6 cellular contexts compared by ENCODE assay signal in the genomic region with DNA sequence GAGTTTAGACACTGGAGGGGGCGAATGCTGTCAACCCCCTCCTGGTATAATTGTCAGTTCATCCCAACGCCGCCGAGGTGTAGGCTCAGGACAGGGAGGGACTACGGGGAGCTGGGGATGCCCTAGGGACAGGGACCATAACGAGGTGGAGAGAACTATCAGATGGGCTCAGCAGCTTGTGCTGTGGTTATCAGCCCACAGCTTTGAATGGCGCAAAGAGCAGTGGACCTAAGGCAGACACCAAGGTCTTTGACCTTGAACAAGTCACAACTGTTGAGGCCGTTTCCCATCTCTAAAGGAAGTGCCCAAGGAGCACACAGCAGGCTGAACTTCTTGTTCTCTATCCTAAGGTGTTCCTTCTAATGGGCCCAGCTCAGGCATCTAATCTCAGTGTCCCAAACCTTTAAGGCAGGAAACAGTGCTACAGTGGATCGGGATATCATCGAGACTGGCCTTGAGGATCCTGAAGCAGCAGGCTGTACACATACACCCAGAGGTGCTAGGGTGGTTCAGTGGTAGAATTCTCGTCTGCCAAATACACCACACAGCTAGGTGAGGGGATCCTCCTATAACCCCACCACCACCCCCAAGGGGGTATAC. TPM values are rescaled to one million over a fixed set of nuclear protein-coding genes. Genes with fewer than 3 reads are reported as not detected.
DNase-seq lines count a peak whose midpoint lies in the region; ATAC-seq and TF ChIP-seq lines count a peak whose summit lies in the region.

No MANE protein-coding gene starts in this region.

- H3K4me1 ChIP-seq in HUES6 (ENCODE audit: control insufficient read depth, insufficient read depth, low read length) = peaks cover 7% of the 10 kb centered on the region

- H3K9ac ChIP-seq in HUES6 (ENCODE audit: low read length) = peak overlapping the region; percentile 81

- H3K27ac ChIP-seq in HUES6 (ENCODE audit: low read depth, low read length) (peak overlapping the region; percentile 71; the same call in 1 of the 2 replicates), caudate nucleus (ENCODE audit: low read depth, low read length) (peak overlapping the region; percentile 97)

- peak overlapping the region; percentile 63 for H3K4me3 ChIP-seq in HUES6 (ENCODE audit: low read depth, low read length)

- H3K9me3 ChIP-seq in HUES6 (ENCODE audit: control insufficient read depth, insufficient read depth, low read depth, low read length) = no peaks in the 10 kb centered on the region

- TF ChIP-seq CTCF in omental fat pad (IDR thresholded peaks at IDR 0.05) = no peak

- no peaks in the 10 kb centered on the region for H3K27me3 ChIP-seq in HUES6 (ENCODE audit: control insufficient read depth, insufficient read depth, low read length)

- ATAC-seq in omental fat pad (ENCODE audit: low FRiP score) (peak; percentile 5), GM18907 (IDR thresholded peaks at IDR 0.05; ENCODE audit: unreplicated experiment) (no peak)

- H3K36me3 ChIP-seq in HUES6 (ENCODE audit: control insufficient read depth, insufficient read depth, low read length) = peaks cover 53% of the 10 kb centered on the region

- DNase-seq in caudate nucleus (lab: John Stamatoyannopoulos, UW) = no peak
- DNase-seq in omental fat pad (ENCODE audit: low spot score) = no peak
- DNase-seq in GOT3 (lab: John Stamatoyannopoulos, UW) = no peak
- no peak for DNase-seq in AML-193 (lab: John Stamatoyannopoulos, UW)

RNA-seq across cellular contexts. Expression of gene TUT1, which starts 1.0 kb away (rescaled TPM):
- total RNA-seq in omental fat pad = 10 to 100 TPM in 3 of 4 donors, 1 to 10 TPM in 1; 7.9 to 11.0 (median 10.5) TPM

RNA-seq across cellular contexts. Expression of gene MTA2, which starts 9.3 kb away (rescaled TPM):
- 100 to 1,000 TPM in 2 of 4 donors, 10 to 100 TPM in 2; 77.1 to 172 (median 89.6) TPM for total RNA-seq in omental fat pad

RNA-seq across cellular contexts. Expression of gene EEF1G, which starts 18.6 kb away (rescaled TPM):
- 1,000 to 10,000 TPM; 1,194 to 1,561 (median 1,267) TPM for total RNA-seq in omental fat pad

RNA-seq across cellular contexts. Expression of gene EML3, which starts 20.3 kb away (rescaled TPM):
- total RNA-seq in omental fat pad = 10 to 100 TPM; 40.7 to 68.6 (median 52.0) TPM

RNA-seq across cellular contexts. Expression of gene ROM1, which starts 20.7 kb away (rescaled TPM):
- 10 to 100 TPM in 3 of 4 donors, 1 to 10 TPM in 1; 7.9 to 12.7 (median 11.4) TPM for total RNA-seq in omental fat pad
